ENCODE assay signal across 14 cellular contexts in genomic region chr5:73039082-73039481, GRCh38.
DNase-seq lines count a peak whose midpoint lies in the region; ATAC-seq and TF ChIP-seq lines count a peak whose summit lies in the region.
"Had no signal": no experiment of that assay in that cellular context is flagged by ENCODE, and none has a peak within 500 bp of the region (broad histone marks: within the 10 kb centered on the region; RNA-seq: fewer than 3 reads in every experiment).

No MANE protein-coding gene starts in this region.

- H4K8ac ChIP-seq in H9 (replicated peaks; ENCODE audit: insufficient read length, low read depth, low read length) = no peak overlapping the region

- H3T11ph ChIP-seq in H9 (ENCODE audit: low read length) = no peak overlapping the region

- H3K4me3 ChIP-seq in endodermal cell (ENCODE audit: low read length) = no peak overlapping the region
- H3K4me3 ChIP-seq: right atrium auricular region, vagina had no signal

- H3K79me1 ChIP-seq in H9 (ENCODE audit: insufficient read depth, low read depth, low read length, poor library complexity, severe bottlenecking) = no peaks in the 10 kb centered on the region

- H3K27me3 Mint-ChIP-seq in H9 (ENCODE audit: low read depth) (no peaks in the 10 kb centered on the region), endodermal cell (ENCODE audit: insufficient read depth) (no peaks in the 10 kb centered on the region)
- H3K27me3 Mint-ChIP-seq: dendritic cell treated with granulocyte-macrophage colony-stimulating factor and Interleukin-4, amounts not matched to agents 40 ng/mL and 50 ng/mL, for 4 days had no signal

- H4K5ac ChIP-seq in H9 (ENCODE audit: insufficient read length, low read depth, low read length) = no peak overlapping the region

- no peaks in the 10 kb centered on the region for H4K20me1 ChIP-seq in H9 (ENCODE audit: control insufficient read depth, insufficient read depth, insufficient read length)

- H2BK120ac ChIP-seq in H9 (ENCODE audit: low read depth, low read length, poor library complexity, severe bottlenecking) = no peak overlapping the region

- H3K9ac ChIP-seq in H9 (ENCODE audit: extremely low read depth, insufficient read length, low read length) = no peak overlapping the region
- no peak overlapping the region for H3K9ac ChIP-seq in endodermal cell (ENCODE audit: extremely low read depth, low read length, poor library complexity, severe bottlenecking)

- no peak overlapping the region for H3K56ac ChIP-seq in H9 (ENCODE audit: insufficient read length, low read depth, low read length)

- H2BK20ac ChIP-seq in H9 (ENCODE audit: low read depth, low read length, poor library complexity, severe bottlenecking) = no peak overlapping the region

- no peaks in the 10 kb centered on the region; a peak in 1 of 5 replicates for H3K9me3 Mint-ChIP-seq in H9
- no peaks in the 10 kb centered on the region for H3K9me3 Mint-ChIP-seq in endodermal cell

- ATAC-seq in GM19324 (IDR thresholded peaks at IDR 0.05; ENCODE audit: low FRiP score, unreplicated experiment) = no peak
- ATAC-seq in HG02938 (IDR thresholded peaks at IDR 0.05; ENCODE audit: unreplicated experiment) = no peak

- H3K14ac ChIP-seq in H9 (ENCODE audit: insufficient read depth, low read length) = no peak overlapping the region

- H3K27me3 ChIP-seq in H9 (ENCODE audit: insufficient read depth, low read length) (no peaks in the 10 kb centered on the region), endodermal cell (ENCODE audit: control insufficient read depth, insufficient read depth, low read length, poor library complexity, severe bottlenecking) (no peaks in the 10 kb centered on the region)
- H3K27me3 ChIP-seq: right atrium auricular region, vagina had no signal

- DNase-seq in A172 (ENCODE audit: low spot score) (peak; percentile 15), H9 (peak; percentile 78), NCI-H226 (peak; percentile 73), endodermal cell (peak; percentile 85), inferior parietal cortex (ENCODE audit: extremely low spot score) (no peak), GM10248 (ENCODE audit: extremely low spot score) (no peak)
- DNase-seq: activated CD4-positive, CD25-positive, alpha-beta regulatory T cell; amniotic stem cell; HCEC 1CT had no signal

- no peaks in the 10 kb centered on the region for H3K79me2 ChIP-seq in H9 (ENCODE audit: insufficient read depth, low read length)

- no peaks in the 10 kb centered on the region for H3K23me2 ChIP-seq in H9 (ENCODE audit: insufficient read length, low read depth, low read length, poor library complexity, severe bottlenecking)

- H3K4ac ChIP-seq in H9 (ENCODE audit: low read depth, low read length) = no peak overlapping the region

- no peak overlapping the region for H2AK5ac ChIP-seq in H9 (ENCODE audit: insufficient read length, low read length)

- H3K4me1 Mint-ChIP-seq in H9 = peaks cover 13 to 15% of the 10 kb centered on the region in 2 experiments
- H3K4me1 Mint-ChIP-seq in endodermal cell = peaks cover 13% of the 10 kb centered on the region

- H3K18ac ChIP-seq in H9 (ENCODE audit: insufficient read length, low read depth, low read length) = no peak overlapping the region

- H3K9me3 ChIP-seq in H9 (ENCODE audit: control insufficient read depth, low read depth, low read length) = no peaks in the 10 kb centered on the region
- no peaks in the 10 kb centered on the region for H3K9me3 ChIP-seq in endodermal cell (ENCODE audit: control insufficient read depth, low read length)
- H3K9me3 ChIP-seq: right atrium auricular region, vagina had no signal

- H3K36me3 Mint-ChIP-seq in H9 (ENCODE audit: insufficient read depth in 1 of 3, low read depth in 3 of 3) (peaks cover 0 to 7% (median 0%) of the 10 kb centered on the region in 3 experiments; a peak in 1 of 7 replicates), endodermal cell (ENCODE audit: low read depth) (peaks cover 18% of the 10 kb centered on the region)

- no peak overlapping the region for H4K91ac ChIP-seq in H9 (ENCODE audit: insufficient read length, low read depth, low read length)

- no peak overlapping the region for H3K23ac ChIP-seq in H9 (ENCODE audit: insufficient read length, low read depth, low read length)

- H3K27ac Mint-ChIP-seq in H9 (peak overlapping the region; percentile 21 to 89 (median 40); a peak in 2 of 7 replicates), endodermal cell (peak overlapping the region; percentile 64)
- H3K27ac Mint-ChIP-seq: dendritic cell treated with granulocyte-macrophage colony-stimulating factor and Interleukin-4, amounts not matched to agents 40 ng/mL and 50 ng/mL, for 4 days had no signal

- H2BK15ac ChIP-seq in H9 (ENCODE audit: low read depth, low read length) = no peak overlapping the region

- TF ChIP-seq CTCF in H9 (conservative IDR thresholded peaks at IDR 0.05) (no peak), endodermal cell (conservative IDR thresholded peaks at IDR 0.05) (no peak), GM10248 (IDR thresholded peaks at IDR 0.05; ENCODE audit: control extremely low read depth, extremely low read depth, low read depth, missing control alignments) (no peak)

- H2BK12ac ChIP-seq in H9 (ENCODE audit: insufficient read length, low read depth, low read length) = no peak overlapping the region

- H3K27ac ChIP-seq in H9 (ENCODE audit: insufficient read length, low read depth, low read length) = no peak overlapping the region
- H3K27ac ChIP-seq in endodermal cell (ENCODE audit: low read depth, low read length) = no peak overlapping the region
- H3K27ac ChIP-seq: right atrium auricular region, vagina had no signal

- CTCF ChIA-PET in GM10248 (lab: Yijun Ruan, JAX) = no interaction called here

- POLR2A ChIA-PET in GM10248 (lab: Yijun Ruan, JAX) = no interaction called here

- H3K4me3 Mint-ChIP-seq in H9 = peak overlapping the region in 1 of 2 experiments; percentile 32; a peak in 1 of 5 replicates
- H3K4me3 Mint-ChIP-seq in endodermal cell = no peak overlapping the region
- H3K4me3 Mint-ChIP-seq: dendritic cell treated with granulocyte-macrophage colony-stimulating factor and Interleukin-4, amounts not matched to agents 40 ng/mL and 50 ng/mL, for 4 days had no signal

- H3K36me3 ChIP-seq in endodermal cell (ENCODE audit: control insufficient read depth, insufficient read depth, low read length) = no peaks in the 10 kb centered on the region

- no peak overlapping the region for H2BK5ac ChIP-seq in H9 (ENCODE audit: insufficient read length, low read length)

- H3K4me1 ChIP-seq in H9 (ENCODE audit: insufficient read depth, low read length) (no peaks in the 10 kb centered on the region; the same call in 1 of the 2 replicates), endodermal cell (ENCODE audit: control insufficient read depth, insufficient read depth, low read length) (no peaks in the 10 kb centered on the region)
- H3K4me1 ChIP-seq: right atrium auricular region, vagina had no signal

- no peak overlapping the region for H2AFZ ChIP-seq in H9 (ENCODE audit: low read length)

- H3K4me2 ChIP-seq in H9 (ENCODE audit: insufficient read depth, insufficient read length, low read length) = no peak overlapping the region

Comparison
In these comparisons a context has a peak if more than half of its experiments do, and no peak if none do; other contexts are left out.
1. DNase-seq: peak in A172 (single experiment), H9 (single experiment), NCI-H226 (single experiment) and endodermal cell (single experiment); none in inferior parietal cortex (single experiment) and GM10248 (single experiment).